In the genomic region with DNA sequence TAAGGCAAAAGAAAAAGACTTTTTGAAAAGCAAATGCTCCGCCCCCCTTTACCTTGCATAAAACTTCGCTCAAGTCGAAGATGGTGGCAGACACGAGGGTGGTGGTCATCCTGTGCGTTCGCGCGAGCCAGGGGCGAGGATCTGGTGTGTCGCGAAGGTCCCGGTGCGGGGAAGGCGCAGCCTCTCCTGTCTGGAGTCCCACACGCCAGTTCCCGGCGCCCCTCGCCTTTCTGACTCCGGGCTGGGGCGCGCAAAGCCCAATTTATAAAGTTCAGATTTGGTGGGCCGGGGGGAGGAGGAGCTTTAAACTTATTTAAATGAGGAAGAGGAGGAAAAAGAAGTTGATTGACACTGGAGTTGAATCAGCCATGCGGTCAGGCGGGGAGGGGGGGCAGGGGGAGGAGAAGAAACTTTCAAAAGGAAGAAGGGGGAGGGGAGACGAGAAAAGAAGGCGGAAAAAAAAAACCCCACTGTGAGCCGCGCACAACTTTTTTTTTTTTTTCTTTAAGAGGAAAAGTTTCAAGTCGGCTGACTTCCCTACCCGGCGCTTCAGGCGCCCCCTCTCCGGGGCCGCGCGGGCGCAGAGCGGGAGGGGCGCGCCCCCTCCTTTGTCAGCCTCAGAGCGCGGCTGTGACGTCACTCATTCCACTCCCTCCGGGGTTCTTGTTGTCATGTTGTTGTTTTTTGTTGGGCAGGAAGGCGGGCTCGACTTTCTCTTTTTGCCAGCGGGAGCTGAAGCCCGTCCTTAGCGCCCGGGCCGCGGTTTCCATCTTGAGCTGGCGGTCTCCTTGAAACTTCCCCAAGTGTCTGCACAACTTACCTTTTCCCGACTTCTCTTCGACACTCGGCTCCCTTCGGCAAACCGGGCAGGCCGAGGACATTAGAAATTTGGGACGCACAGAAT, we compare ENCODE assay signal across 8 cellular contexts. TPM values are rescaled to one million over a fixed set of nuclear protein-coding genes. Genes with fewer than 3 reads are reported as not detected.
DNase-seq lines count a peak whose midpoint lies in the region; ATAC-seq, FAIRE-seq and TF ChIP-seq lines count a peak whose summit lies in the region.

A gene with protein sequence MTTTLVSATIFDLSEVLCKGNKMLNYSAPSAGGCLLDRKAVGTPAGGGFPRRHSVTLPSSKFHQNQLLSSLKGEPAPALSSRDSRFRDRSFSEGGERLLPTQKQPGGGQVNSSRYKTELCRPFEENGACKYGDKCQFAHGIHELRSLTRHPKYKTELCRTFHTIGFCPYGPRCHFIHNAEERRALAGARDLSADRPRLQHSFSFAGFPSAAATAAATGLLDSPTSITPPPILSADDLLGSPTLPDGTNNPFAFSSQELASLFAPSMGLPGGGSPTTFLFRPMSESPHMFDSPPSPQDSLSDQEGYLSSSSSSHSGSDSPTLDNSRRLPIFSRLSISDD (minus strand): TSS at position 238 of the 904 bp plus-strand sequence. CDS start 129 bp downstream, at position 109.

- peak within 1 kb of the TSS; percentile 90 for H4K8ac ChIP-seq in mesenchymal stem cell (ENCODE audit: low read length)

- H3K79me1 ChIP-seq in mesenchymal stem cell (replicated peaks; ENCODE audit: low read length, poor library complexity, severe bottlenecking) = peaks cover 4% of the 10 kb centered on the region

- peak within 1 kb of the TSS; percentile 61 for H2AK5ac ChIP-seq in mesenchymal stem cell (ENCODE audit: low read length, severe bottlenecking)

- CTCF ChIA-PET in activated CD8-positive, alpha-beta memory T cell treated with anti-CD3 and anti-CD28 coated beads, Interleukin-2, amount 10 ng/mL, durations not matched to agents 7 days and 5 days (lab: Charles Lee) = interaction anchor here (0.7 to 9.6 kb wide), 5 partner anchors 12 to 108 kb away, joined by 3 to 237 read pairs (median 6); no protein-coding TSS in a partner anchor

- H3K4me3 ChIP-seq in endocrine pancreas (ENCODE audit: control insufficient read depth, insufficient read depth, low read length) (peak within 1 kb of the TSS; percentile 34), mesenchymal stem cell (ENCODE audit: insufficient read depth in 1 of 2, low read depth in 1 of 2, low read length in 2 of 2) (peak within 1 kb of the TSS; percentile 75 to 99)

- WGBS in mesenchymal stem cell = under 1% methylated on average over 55 of the region's 60 CpGs

- H2BK15ac ChIP-seq in mesenchymal stem cell (ENCODE audit: low read depth, poor library complexity, severe bottlenecking) = peak within 1 kb of the TSS; percentile 87

- H3K9me3 Mint-ChIP-seq in activated CD8-positive, alpha-beta memory T cell treated with anti-CD3 and anti-CD28 coated beads, Interleukin-2, amount 10 ng/mL, durations not matched to agents 7 days and 5 days (ENCODE audit: low read depth) = no peaks in the 10 kb centered on the region

- H3K27ac Mint-ChIP-seq in activated CD8-positive, alpha-beta memory T cell treated with anti-CD3 and anti-CD28 coated beads, Interleukin-2, amount 10 ng/mL, durations not matched to agents 7 days and 5 days = peak within 1 kb of the TSS; percentile 100

- peak within 1 kb of the TSS; percentile 97 for H3K27ac ChIP-seq in mesenchymal stem cell (ENCODE audit: low read length, poor library complexity, severe bottlenecking)

- peak; percentile 86 for FAIRE-seq in GM12892 (lab: Jason Lieb, UNC)

- peak within 1 kb of the TSS; percentile 97 for H2BK120ac ChIP-seq in mesenchymal stem cell (ENCODE audit: low read depth, low read length)

- peak; percentile 32 for ATAC-seq in HG02943 (IDR thresholded peaks at IDR 0.05; ENCODE audit: low read depth, unreplicated experiment)
- peak; percentile 41 for ATAC-seq in activated CD8-positive, alpha-beta memory T cell treated with anti-CD3 and anti-CD28 coated beads, Interleukin-2, amount 10 ng/mL, durations not matched to agents 7 days and 5 days

- H3K27me3 Mint-ChIP-seq in activated CD8-positive, alpha-beta memory T cell treated with anti-CD3 and anti-CD28 coated beads, Interleukin-2, amount 10 ng/mL, durations not matched to agents 7 days and 5 days = no peaks in the 10 kb centered on the region

- no peak for DNase-seq in GM12892 (ENCODE audit: insufficient read length)
- DNase-seq in NK-92 treated with Interleukin-12 subunit alpha and Interleukin-12 subunit beta, amount 100 ng/mL, for 24 hours (lab: John Stamatoyannopoulos, UW) = peak; percentile 92
- DNase-seq in activated CD8-positive, alpha-beta memory T cell treated with anti-CD3 and anti-CD28 coated beads, Interleukin-2, amount 10 ng/mL, durations not matched to agents 7 days and 5 days = peak; percentile 96
- peak; percentile 99 for DNase-seq in mesenchymal stem cell
- DNase-seq in stimulated activated CD8-positive, alpha-beta memory T cell treated with anti-CD3 and anti-CD28 coated beads, Interleukin-12 subunit alpha, Interleukin-12 subunit beta, amount 100 ng/mL, for 24 hours (ENCODE audit: extremely low read depth) = peak; percentile 71
- no peak for DNase-seq in NCI-H526 treated with DMSO at 0.1 percent for 48 hours (lab: John Stamatoyannopoulos, UW)

- H3K9ac ChIP-seq in endocrine pancreas (ENCODE audit: control insufficient read depth, insufficient read depth, low read length) (peak within 1 kb of the TSS; percentile 70), mesenchymal stem cell (ENCODE audit: low read length) (peak within 1 kb of the TSS; percentile 100)

- H3K18ac ChIP-seq in mesenchymal stem cell (ENCODE audit: low read depth in 1 of 2, low read length in 2 of 2) = peak within 1 kb of the TSS; percentile 96 to 97

- no peak within 1 kb of the TSS for H2AFZ ChIP-seq in mesenchymal stem cell (ENCODE audit: low read depth, low read length)

- peak within 1 kb of the TSS; percentile 65 to 96 for H3K23ac ChIP-seq in mesenchymal stem cell (ENCODE audit: low read length in 2 of 2)

- H4K91ac ChIP-seq in mesenchymal stem cell (ENCODE audit: low read length) = peak within 1 kb of the TSS; percentile 93

- peak; percentile 99 for TF ChIP-seq POLR2A in GM12892 (IDR thresholded peaks at IDR 0.05; ENCODE audit: low read depth, low read length)

- peak within 1 kb of the TSS; percentile 83 for H3K4me2 ChIP-seq in mesenchymal stem cell (ENCODE audit: low read length, poor library complexity, severe bottlenecking)

- H3K4me1 ChIP-seq in endocrine pancreas (ENCODE audit: control insufficient read depth, insufficient read depth, low read length) = no peaks in the 10 kb centered on the region
- H3K4me1 ChIP-seq in mesenchymal stem cell (ENCODE audit: control insufficient read depth, insufficient read depth, low read depth, low read length) = peaks cover 18% of the 10 kb centered on the region

- peak within 1 kb of the TSS; percentile 87 for H3K4me3 Mint-ChIP-seq in activated CD8-positive, alpha-beta memory T cell treated with anti-CD3 and anti-CD28 coated beads, Interleukin-2, amount 10 ng/mL, durations not matched to agents 7 days and 5 days

- no peaks in the 10 kb centered on the region for H3K36me3 ChIP-seq in endocrine pancreas (ENCODE audit: control insufficient read depth, insufficient read depth, low read length)
- H3K36me3 ChIP-seq in mesenchymal stem cell (ENCODE audit: control insufficient read depth in 1 of 2, insufficient read depth in 2 of 2, low read depth in 1 of 2, low read length in 2 of 2) = peaks cover 27 to 38% of the 10 kb centered on the region in 2 experiments

- H3K36me3 Mint-ChIP-seq in activated CD8-positive, alpha-beta memory T cell treated with anti-CD3 and anti-CD28 coated beads, Interleukin-2, amount 10 ng/mL, durations not matched to agents 7 days and 5 days = peaks cover 39% of the 10 kb centered on the region

- H3K27me3 ChIP-seq in endocrine pancreas (ENCODE audit: control insufficient read depth, insufficient read depth, low read length) (no peaks in the 10 kb centered on the region), mesenchymal stem cell (ENCODE audit: control insufficient read depth in 1 of 2, insufficient read depth in 1 of 2, low read length in 2 of 2) (no peaks in the 10 kb centered on the region)

- H2BK5ac ChIP-seq in mesenchymal stem cell (ENCODE audit: low read depth, low read length, poor library complexity, severe bottlenecking) = peak within 1 kb of the TSS; percentile 99

- H3K14ac ChIP-seq in mesenchymal stem cell (ENCODE audit: low read length in 2 of 2) = peak within 1 kb of the TSS; percentile 88 to 94

- H3K9me3 ChIP-seq in endocrine pancreas (ENCODE audit: control insufficient read depth, low read length) = no peaks in the 10 kb centered on the region
- H3K9me3 ChIP-seq in mesenchymal stem cell (ENCODE audit: control insufficient read depth, low read length) = no peaks in the 10 kb centered on the region

- H3K4ac ChIP-seq in mesenchymal stem cell (ENCODE audit: low read depth in 1 of 2, low read length in 2 of 2) = peak within 1 kb of the TSS; percentile 92 to 98

- peak within 1 kb of the TSS; percentile 2 to 23 for H2BK12ac ChIP-seq in mesenchymal stem cell (ENCODE audit: low read length in 2 of 2)

- H3K4me1 Mint-ChIP-seq in activated CD8-positive, alpha-beta memory T cell treated with anti-CD3 and anti-CD28 coated beads, Interleukin-2, amount 10 ng/mL, durations not matched to agents 7 days and 5 days = peaks cover 51% of the 10 kb centered on the region

RNA-seq across cellular contexts. Expression of the gene that starts here (rescaled TPM):
- 61.9 TPM for polyA plus RNA-seq in GM12892 (2012; ENCODE audit: missing spikeins)
- total RNA-seq in activated CD8-positive, alpha-beta memory T cell treated with anti-CD3 and anti-CD28 coated beads, Interleukin-2, amount 10 ng/mL, durations not matched to agents 7 days and 5 days = 10 to 100 TPM; 53.6 to 85.6 TPM
- polyA plus RNA-seq in mesenchymal stem cell (2013, experiment 1 of 2) = 407 TPM
- polyA plus RNA-seq in mesenchymal stem cell (2013, experiment 2 of 2) = 408 TPM

Comparison
In these comparisons a context has a peak if more than half of its experiments do, and no peak if none do; other contexts are left out.
1. DNase-seq: peak in NK-92 treated with Interleukin-12 subunit alpha and Interleukin-12 subunit beta, amount 100 ng/mL, for 24 hours (single experiment), activated CD8-positive, alpha-beta memory T cell treated with anti-CD3 and anti-CD28 coated beads, Interleukin-2, amount 10 ng/mL, durations not matched to agents 7 days and 5 days (single experiment), mesenchymal stem cell (single experiment) and stimulated activated CD8-positive, alpha-beta memory T cell treated with anti-CD3 and anti-CD28 coated beads, Interleukin-12 subunit alpha, Interleukin-12 subunit beta, amount 100 ng/mL, for 24 hours (single experiment); none in GM12892 (single experiment) and NCI-H526 treated with DMSO at 0.1 percent for 48 hours (single experiment).